Comparison of ENCODE assay signal across 11 cellular contexts in the genomic region with DNA sequence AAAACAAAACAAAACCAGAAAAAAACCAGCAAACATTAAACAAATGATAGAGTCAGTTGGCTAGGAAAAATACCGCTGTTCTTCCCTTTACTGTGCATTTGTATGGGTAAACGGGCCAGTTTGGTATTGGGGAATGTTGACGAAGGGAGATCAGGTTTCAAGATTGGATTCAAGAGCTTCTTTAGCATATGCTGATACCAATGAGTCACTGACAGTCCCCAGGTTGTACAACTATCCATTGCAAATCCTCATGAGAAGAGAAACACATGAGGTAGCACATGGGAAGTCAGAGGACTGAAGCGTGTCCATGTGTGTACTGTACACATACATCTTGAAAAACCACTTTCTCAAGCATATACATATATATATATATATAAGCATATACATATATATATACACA. TPM values are rescaled to one million over a fixed set of nuclear protein-coding genes. Genes with fewer than 3 reads are reported as not detected.
A peak's percentile ranks its signal among the peaks of the same experiment; 100 is the strongest.
DNase-seq lines count a peak whose midpoint lies in the region; ATAC-seq and TF ChIP-seq lines count a peak whose summit lies in the region.
"Had no signal": no experiment of that assay in that cellular context is flagged by ENCODE, and none has a peak within 500 bp of the region (broad histone marks: within the 10 kb centered on the region; RNA-seq: fewer than 3 reads in every experiment).

No MANE protein-coding gene starts in this region.

- CTCF ChIA-PET in WTC11 (lab: Charles Lee) = interaction anchor here (0.6 to 1.0 kb wide), 4 partner anchors 20 to 164 kb away, joined by 3 to 9 read pairs (median 4); no protein-coding TSS in a partner anchor

- peak overlapping the region; percentile 85 for H3K27ac Mint-ChIP-seq in WTC11
- peak overlapping the region in 1 of 2 donors; percentile 23 for H3K27ac Mint-ChIP-seq in stimulated activated naive CD8-positive, alpha-beta T cell treated with anti-CD3 and anti-CD28 coated beads, Interleukin-15, amount 100 ng/mL, for 72 hours
- H3K27ac Mint-ChIP-seq: type B pancreatic cell had no signal

- peaks cover 8% of the 10 kb centered on the region for H3K27me3 ChIP-seq in WERI-Rb-1 (ENCODE audit: insufficient read depth, low read depth, severe bottlenecking)

- POLR2A ChIA-PET in WTC11 (lab: Charles Lee) = no interaction called here

- ATAC-seq in WTC11 (peak; percentile 95), GM18868 (IDR thresholded peaks at IDR 0.05; ENCODE audit: unreplicated experiment) (no peak)
- no peak for ATAC-seq in stimulated activated naive CD8-positive, alpha-beta T cell treated with anti-CD3 and anti-CD28 coated beads, Interleukin-15, amount 100 ng/mL, for 72 hours
- ATAC-seq: activated CD8-positive, alpha-beta memory T cell treated with anti-CD3 and anti-CD28 coated beads, Interleukin-2, amount 10 ng/mL, durations not matched to agents 7 days and 5 days had no signal

- peaks cover 34% of the 10 kb centered on the region for H3K4me1 Mint-ChIP-seq in WTC11
- H3K4me1 Mint-ChIP-seq in stimulated activated naive CD8-positive, alpha-beta T cell treated with anti-CD3 and anti-CD28 coated beads, Interleukin-15, amount 100 ng/mL, for 72 hours = peaks cover 96% of the 10 kb centered on the region

- no peak overlapping the region for H3K27ac ChIP-seq in WERI-Rb-1

- H3K36me3 Mint-ChIP-seq in WTC11 = no peaks in the 10 kb centered on the region
- H3K36me3 Mint-ChIP-seq: type B pancreatic cell had no signal

- no peaks in the 10 kb centered on the region for H3K27me3 Mint-ChIP-seq in WTC11 (ENCODE audit: low read depth)
- no peaks in the 10 kb centered on the region for H3K27me3 Mint-ChIP-seq in stimulated activated naive CD8-positive, alpha-beta T cell treated with anti-CD3 and anti-CD28 coated beads, Interleukin-15, amount 100 ng/mL, for 72 hours
- H3K27me3 Mint-ChIP-seq: activated CD8-positive, alpha-beta memory T cell treated with anti-CD3 and anti-CD28 coated beads, Interleukin-2, amount 10 ng/mL, durations not matched to agents 7 days and 5 days; type B pancreatic cell had no signal

- H3K9me3 ChIP-seq in WERI-Rb-1 (ENCODE audit: severe bottlenecking) = no peaks in the 10 kb centered on the region

- TF ChIP-seq CTCF in WTC11 (IDR thresholded peaks at IDR 0.05) = no peak
- TF ChIP-seq CTCF in WERI-Rb-1 (IDR thresholded peaks at IDR 0.05; ENCODE audit: low read depth, low read length) = no peak

- no peaks in the 10 kb centered on the region for H3K9me3 Mint-ChIP-seq in WTC11
- H3K9me3 Mint-ChIP-seq in stimulated activated naive CD8-positive, alpha-beta T cell treated with anti-CD3 and anti-CD28 coated beads, Interleukin-15, amount 100 ng/mL, for 72 hours = peaks cover 0 to 4% of the 10 kb centered on the region in 2 donors
- H3K9me3 Mint-ChIP-seq: type B pancreatic cell had no signal

- H3K4me3 ChIP-seq in WERI-Rb-1 (ENCODE audit: low read depth, low read length) = no peak overlapping the region

- H3K36me3 ChIP-seq in WERI-Rb-1 = no peaks in the 10 kb centered on the region

- peak; percentile 48 for DNase-seq in DMS79 treated with DMSO at 0.1 percent for 48 hours (lab: John Stamatoyannopoulos, UW)
- peak; percentile 36 for DNase-seq in NCI-H1105 (lab: John Stamatoyannopoulos, UW)
- no peak for DNase-seq in WTC11 (ENCODE audit: low spot score)
- DNase-seq in islet precursor cell = peak; percentile 72
- no peak for DNase-seq in AML-193 (lab: John Stamatoyannopoulos, UW)
- DNase-seq in WERI-Rb-1 = no peak
- no peak for DNase-seq in stimulated activated naive CD8-positive, alpha-beta T cell treated with anti-CD3 and anti-CD28 coated beads, Interleukin-15, amount 100 ng/mL, for 72 hours
- DNase-seq: activated CD8-positive, alpha-beta memory T cell treated with anti-CD3 and anti-CD28 coated beads, Interleukin-2, amount 10 ng/mL, durations not matched to agents 7 days and 5 days had no signal

- H3K4me3 Mint-ChIP-seq in WTC11 = peak overlapping the region; percentile 44
- peak overlapping the region in 1 of 2 donors; percentile 1 for H3K4me3 Mint-ChIP-seq in stimulated activated naive CD8-positive, alpha-beta T cell treated with anti-CD3 and anti-CD28 coated beads, Interleukin-15, amount 100 ng/mL, for 72 hours
- H3K4me3 Mint-ChIP-seq: activated CD8-positive, alpha-beta memory T cell treated with anti-CD3 and anti-CD28 coated beads, Interleukin-2, amount 10 ng/mL, durations not matched to agents 7 days and 5 days; type B pancreatic cell had no signal

TF ChIP-seq in WTC11, 78 proteins besides CTCF, POLR2A, EP300 and RAD21:
- TF ChIP-seq, protein P1, sequence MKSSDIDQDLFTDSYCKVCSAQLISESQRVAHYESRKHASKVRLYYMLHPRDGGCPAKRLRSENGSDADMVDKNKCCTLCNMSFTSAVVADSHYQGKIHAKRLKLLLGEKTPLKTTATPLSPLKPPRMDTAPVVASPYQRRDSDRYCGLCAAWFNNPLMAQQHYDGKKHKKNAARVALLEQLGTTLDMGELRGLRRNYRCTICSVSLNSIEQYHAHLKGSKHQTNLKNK (CRISPR knock-in tag; IDR thresholded peaks at IDR 0.05) = no peak
- TF ChIP-seq OVOL2 (CRISPR knock-in tag; IDR thresholded peaks at IDR 0.05; ENCODE audit: borderline replicate concordance) = no peak
- TF ChIP-seq ESRRA (CRISPR knock-in tag; IDR thresholded peaks at IDR 0.05; ENCODE audit: borderline replicate concordance) = no peak
- no peak for TF ChIP-seq NR3C1 (CRISPR knock-in tag; conservative IDR thresholded peaks at IDR 0.05; ENCODE audit: low read depth)
- no peak for TF ChIP-seq SOX15 (CRISPR knock-in tag; IDR thresholded peaks at IDR 0.05)
- TF ChIP-seq NFYB (CRISPR knock-in tag; conservative IDR thresholded peaks at IDR 0.05; ENCODE audit: low read depth) = no peak
- TF ChIP-seq, protein P2, sequence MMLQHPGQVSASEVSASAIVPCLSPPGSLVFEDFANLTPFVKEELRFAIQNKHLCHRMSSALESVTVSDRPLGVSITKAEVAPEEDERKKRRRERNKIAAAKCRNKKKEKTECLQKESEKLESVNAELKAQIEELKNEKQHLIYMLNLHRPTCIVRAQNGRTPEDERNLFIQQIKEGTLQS (CRISPR knock-in tag; conservative IDR thresholded peaks at IDR 0.05) = no peak
- no peak for TF ChIP-seq HMGA2 (CRISPR knock-in tag; IDR thresholded peaks at IDR 0.05)
- TF ChIP-seq NR2C2 (CRISPR knock-in tag; IDR thresholded peaks at IDR 0.05) = no peak
- TF ChIP-seq, protein P3, sequence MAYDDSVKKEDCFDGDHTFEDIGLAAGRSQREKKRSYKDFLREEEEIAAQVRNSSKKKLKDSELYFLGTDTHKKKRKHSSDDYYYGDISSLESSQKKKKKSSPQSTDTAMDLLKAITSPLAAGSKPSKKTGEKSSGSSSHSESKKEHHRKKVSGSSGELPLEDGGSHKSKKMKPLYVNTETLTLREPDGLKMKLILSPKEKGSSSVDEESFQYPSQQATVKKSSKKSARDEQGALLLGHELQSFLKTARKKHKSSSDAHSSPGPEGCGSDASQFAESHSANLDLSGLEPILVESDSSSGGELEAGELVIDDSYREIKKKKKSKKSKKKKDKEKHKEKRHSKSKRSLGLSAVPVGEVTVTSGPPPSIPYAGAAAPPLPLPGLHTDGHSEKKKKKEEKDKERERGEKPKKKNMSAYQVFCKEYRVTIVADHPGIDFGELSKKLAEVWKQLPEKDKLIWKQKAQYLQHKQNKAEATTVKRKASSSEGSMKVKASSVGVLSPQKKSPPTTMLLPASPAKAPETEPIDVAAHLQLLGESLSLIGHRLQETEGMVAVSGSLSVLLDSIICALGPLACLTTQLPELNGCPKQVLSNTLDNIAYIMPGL (CRISPR knock-in tag; IDR thresholded peaks at IDR 0.05) = no peak
- no peak for TF ChIP-seq ZNF219 (CRISPR knock-in tag; IDR thresholded peaks at IDR 0.05; ENCODE audit: borderline replicate concordance)
- no peak for TF ChIP-seq TEAD4 (CRISPR knock-in tag; IDR thresholded peaks at IDR 0.05)
- TF ChIP-seq ZNF423 (CRISPR knock-in tag; IDR thresholded peaks at IDR 0.05) = no peak
- no peak for TF ChIP-seq FOXJ3 (CRISPR knock-in tag; IDR thresholded peaks at IDR 0.05; ENCODE audit: borderline replicate concordance)

RNA-seq across cellular contexts. Expression of a gene that starts 25.6 kb away (rescaled TPM):
- 0.04 to 0.07 TPM (median 0.05 TPM) in 3 replicates for total RNA-seq in WTC11 (2021)
- total RNA-seq: frontal cortex had no signal

Comparison
In these comparisons a context has a peak if more than half of its experiments do, and no peak if none do; other contexts are left out.
1. DNase-seq: peak in DMS79 treated with DMSO at 0.1 percent for 48 hours (single experiment), NCI-H1105 (single experiment) and islet precursor cell (single experiment); none in WTC11 (single experiment), AML-193 (0 of 2), WERI-Rb-1 (single experiment) and stimulated activated naive CD8-positive, alpha-beta T cell treated with anti-CD3 and anti-CD28 coated beads, Interleukin-15, amount 100 ng/mL, for 72 hours (0 of 2).